8 cellular contexts compared by ENCODE assay signal in genomic region chr16:22374311-22375116, GRCh38. TPM values are rescaled to one million over a fixed set of nuclear protein-coding genes. Genes with fewer than 3 reads are reported as not detected.
DNase-seq lines count a peak whose midpoint lies in the region; ATAC-seq and TF ChIP-seq lines count a peak whose summit lies in the region.

TSS of gene CDR2 (minus strand) at chr16:22374619. CDS start at chr16:22374309, 310 bp downstream.

- peak within 1 kb of the TSS; percentile 71 to 81 for H3K27ac Mint-ChIP-seq in natural killer cell treated with Interleukin-12 subunit alpha and Interleukin-12 subunit beta and Interleukin-15 and Interleukin-18, amount 100 ng/mL, for 72 hours

- ATAC-seq in natural killer cell treated with Interleukin-12 subunit alpha and Interleukin-12 subunit beta and Interleukin-15 and Interleukin-18, amount 100 ng/mL, for 72 hours, result peak; percentile 98 to 99

- DNase-seq in G401 (ENCODE audit: low spot score) (peak; percentile 96), HAP-1 (ENCODE audit: low spot score in 2 of 2) (peak; percentile 97 to 98), MG63 (peak; percentile 98), SHP77 (lab: John Stamatoyannopoulos, UW) (peak; percentile 96), fibroblast of pulmonary artery (ENCODE audit: low read depth) (peak; percentile 96)
- DNase-seq in activated T-helper 9 cell treated with anti-CD3 and anti-CD28 coated beads, Interleukin-2, amount 50 U/mL, for 16 hours (ENCODE audit: low read depth), result peak; percentile 97
- peak; percentile 99 for DNase-seq in natural killer cell treated with Interleukin-12 subunit alpha and Interleukin-12 subunit beta and Interleukin-15 and Interleukin-18, amount 100 ng/mL, for 72 hours (ENCODE audit: low spot score)
- DNase-seq in stimulated activated naive CD4-positive, alpha-beta T cell treated with Interleukin-2 at 50 U/mL for 16 hours (lab: John Stamatoyannopoulos, UW), result peak; percentile 98

- H3K9me3 Mint-ChIP-seq in natural killer cell treated with Interleukin-12 subunit alpha and Interleukin-12 subunit beta and Interleukin-15 and Interleukin-18, amount 100 ng/mL, for 72 hours, result no peaks in the 10 kb centered on the region

- H3K9me3 ChIP-seq in HAP-1, result no peaks in the 10 kb centered on the region
- H3K9me3 ChIP-seq in MG63, result no peaks in the 10 kb centered on the region

- H3K4me1 ChIP-seq in HAP-1, result peaks cover 15% of the 10 kb centered on the region

- in situ Hi-C loops in G401 (cut with HindIII; ENCODE audit: low sequenced_read_pairs) (no loop called here), HAP-1 (cut with MboI; ENCODE audit: low sequenced_read_pairs) (no loop called here)

- H3K27me3 Mint-ChIP-seq in natural killer cell treated with Interleukin-12 subunit alpha and Interleukin-12 subunit beta and Interleukin-15 and Interleukin-18, amount 100 ng/mL, for 72 hours, result peaks cover 2 to 6% of the 10 kb centered on the region in 2 donors

- H3K36me3 Mint-ChIP-seq in natural killer cell treated with Interleukin-12 subunit alpha and Interleukin-12 subunit beta and Interleukin-15 and Interleukin-18, amount 100 ng/mL, for 72 hours, result no peaks in the 10 kb centered on the region

- H3K4me3 ChIP-seq in HAP-1 (peak within 1 kb of the TSS; percentile 72), MG63 (peak within 1 kb of the TSS; percentile 74), fibroblast of pulmonary artery (replicated peaks; ENCODE audit: low read depth, low read length) (peak within 1 kb of the TSS; percentile 77)

- peak within 1 kb of the TSS; percentile 94 for H3K4me3 Mint-ChIP-seq in natural killer cell treated with Interleukin-12 subunit alpha and Interleukin-12 subunit beta and Interleukin-15 and Interleukin-18, amount 100 ng/mL, for 72 hours

- TF ChIP-seq CTCF in fibroblast of pulmonary artery (IDR thresholded peaks at IDR 0.05; ENCODE audit: low read length, missing control alignments), result no peak

- H3K27me3 ChIP-seq in HAP-1 (ENCODE audit: low read depth) (no peaks in the 10 kb centered on the region), MG63 (no peaks in the 10 kb centered on the region)

- peaks cover 30 to 34% of the 10 kb centered on the region in 2 donors for H3K4me1 Mint-ChIP-seq in natural killer cell treated with Interleukin-12 subunit alpha and Interleukin-12 subunit beta and Interleukin-15 and Interleukin-18, amount 100 ng/mL, for 72 hours (ENCODE audit: low read depth in 2 of 2)

- H3K36me3 ChIP-seq in HAP-1 (replicated peaks) (peaks cover 6% of the 10 kb centered on the region), MG63 (peaks cover 38% of the 10 kb centered on the region)

RNA-seq across cellular contexts. Expression of gene CDR2, which starts in this region (rescaled TPM):
- 22.6 and 33.2 TPM in 2 replicates for total RNA-seq in G401 (2014; rRNA removed; shearing (Covaris generic))
- total RNA-seq in MG63 (2014; rRNA removed; shearing (Covaris generic); ENCODE audit: low replicate concordance), result 41.9 and 63.4 TPM in 2 replicates
- 10 to 100 TPM; 41.5 to 47.6 TPM for total RNA-seq in natural killer cell treated with Interleukin-12 subunit alpha and Interleukin-12 subunit beta and Interleukin-15 and Interleukin-18, amount 100 ng/mL, for 72 hours

Comparison
In these comparisons a context has a peak if more than half of its experiments do, and no peak if none do; other contexts are left out.
1. Peak in every context shown above with its lines: DNase-seq, ATAC-seq and H3K4me3 ChIP-seq.